Comparison of ENCODE assay signal across 11 cellular contexts in the genomic region with DNA sequence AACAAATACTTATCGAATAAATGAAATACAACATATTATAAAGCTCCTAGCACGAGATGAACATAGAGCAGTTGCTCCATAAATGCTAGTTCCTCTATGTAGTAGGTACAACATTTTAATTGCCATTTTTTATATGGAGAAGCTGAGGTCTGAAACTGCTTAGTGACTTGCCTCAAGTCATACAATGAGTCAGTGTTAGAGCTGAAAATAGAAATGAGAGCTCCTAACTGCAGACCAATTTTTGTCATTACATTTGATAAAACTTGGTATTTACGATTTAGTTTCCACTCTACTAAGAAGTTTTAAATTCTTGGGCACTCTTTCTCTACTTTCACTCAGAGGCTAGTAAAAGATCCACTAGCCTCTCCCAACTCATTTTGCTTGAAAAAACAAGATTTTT. TPM values are rescaled to one million over a fixed set of nuclear protein-coding genes. Genes with fewer than 3 reads are reported as not detected.
A peak's percentile ranks its signal among the peaks of the same experiment; 100 is the strongest.
DNase-seq lines count a peak whose midpoint lies in the region; ATAC-seq and TF ChIP-seq lines count a peak whose summit lies in the region.
"Had no signal": no experiment of that assay in that cellular context is flagged by ENCODE, and none has a peak within 500 bp of the region (broad histone marks: within the 10 kb centered on the region; RNA-seq: fewer than 3 reads in every experiment).

No MANE protein-coding gene starts in this region.

- no peak overlapping the region for H3K27ac Mint-ChIP-seq in activated T-cell treated with anti-CD3 and anti-CD28 coated beads, Interleukin-2, amount 50 U/mL, for 72 hours

- peaks cover 25% of the 10 kb centered on the region for H3K27me3 Mint-ChIP-seq in activated T-cell treated with anti-CD3 and anti-CD28 coated beads, Interleukin-2, amount 50 U/mL, for 72 hours (ENCODE audit: low read depth)
- peaks cover 6% of the 10 kb centered on the region for H3K27me3 Mint-ChIP-seq in activated T-cell treated with anti-CD3 and anti-CD28 coated beads, Interleukin-2, amount 50 U/mL, for 4 hours (ENCODE audit: low read depth)

- DNase-seq in activated T-cell treated with anti-CD3 and anti-CD28 coated beads, Interleukin-2, amount 50 U/mL, for 72 hours: no peak
- no peak for DNase-seq in activated T-cell treated with anti-CD3 and anti-CD28 coated beads, Interleukin-2, amount 50 U/mL, for 4 hours
- DNase-seq in RPMI7951 (ENCODE audit: low read depth): peak; percentile 28
- peak; percentile 75 for DNase-seq in fibroblast of peridontal ligament (ENCODE audit: extremely low read depth)
- no peak for DNase-seq in uterus
- no peak for DNase-seq in NCI-H446 (lab: John Stamatoyannopoulos, UW)
- DNase-seq in SHP77 (lab: John Stamatoyannopoulos, UW): no peak
- DNase-seq in NCI-H1436 (lab: John Stamatoyannopoulos, UW): no peak
- DNase-seq: GOT3; NCI-H187; stimulated activated CD4-positive, alpha-beta T cell treated with anti-CD3 and anti-CD28 coated beads, Interleukin-4, amount 100 ng/mL, for 4 hours had no signal

- no peaks in the 10 kb centered on the region for H3K36me3 ChIP-seq in uterus

- no peaks in the 10 kb centered on the region for H3K9me3 Mint-ChIP-seq in activated T-cell treated with anti-CD3 and anti-CD28 coated beads, Interleukin-2, amount 50 U/mL, for 72 hours
- no peaks in the 10 kb centered on the region for H3K9me3 Mint-ChIP-seq in activated T-cell treated with anti-CD3 and anti-CD28 coated beads, Interleukin-2, amount 50 U/mL, for 4 hours

- H3K4me3 Mint-ChIP-seq in activated T-cell treated with anti-CD3 and anti-CD28 coated beads, Interleukin-2, amount 50 U/mL, for 72 hours: peak overlapping the region in 1 of 2 donors; percentile 32
- no peak overlapping the region for H3K4me3 Mint-ChIP-seq in activated T-cell treated with anti-CD3 and anti-CD28 coated beads, Interleukin-2, amount 50 U/mL, for 4 hours

- no peaks in the 10 kb centered on the region for H3K27me3 ChIP-seq in uterus

- TF ChIP-seq CTCF in uterus (IDR thresholded peaks at IDR 0.05): no peak

- TF ChIP-seq POLR2A in uterus (IDR thresholded peaks at IDR 0.05): no peak

- H3K4me1 Mint-ChIP-seq in activated T-cell treated with anti-CD3 and anti-CD28 coated beads, Interleukin-2, amount 50 U/mL, for 72 hours (ENCODE audit: low read depth): peaks cover 8% of the 10 kb centered on the region
- H3K4me1 Mint-ChIP-seq in activated T-cell treated with anti-CD3 and anti-CD28 coated beads, Interleukin-2, amount 50 U/mL, for 4 hours (ENCODE audit: low read depth): no peaks in the 10 kb centered on the region

- no peaks in the 10 kb centered on the region for H3K4me1 ChIP-seq in uterus

- H3K27ac ChIP-seq in uterus: peak overlapping the region; percentile 53 to 78

- intact Hi-C loops in uterus (cut with DNase I; ENCODE audit: low total_unique reads): no loop called here

- no peak overlapping the region for H3K4me3 ChIP-seq in uterus

- no peaks in the 10 kb centered on the region for H3K9me3 ChIP-seq in uterus

- H3K36me3 Mint-ChIP-seq in activated T-cell treated with anti-CD3 and anti-CD28 coated beads, Interleukin-2, amount 50 U/mL, for 72 hours (ENCODE audit: insufficient read depth in 2 of 2): no peaks in the 10 kb centered on the region
- H3K36me3 Mint-ChIP-seq in activated T-cell treated with anti-CD3 and anti-CD28 coated beads, Interleukin-2, amount 50 U/mL, for 4 hours (ENCODE audit: insufficient read depth): no peaks in the 10 kb centered on the region

- ATAC-seq in activated T-cell treated with anti-CD3 and anti-CD28 coated beads, Interleukin-2, amount 50 U/mL, for 72 hours (replicated peaks in 1 of 2): peak; percentile 47 to 62
- ATAC-seq in activated T-cell treated with anti-CD3 and anti-CD28 coated beads, Interleukin-2, amount 50 U/mL, for 4 hours: no peak

RNA-seq across cellular contexts. Expression of a gene that starts 8.0 kb away (rescaled TPM):
- total RNA-seq in activated T-cell treated with anti-CD3 and anti-CD28 coated beads, Interleukin-2, amount 50 U/mL, for 72 hours: 100 to 1,000 TPM; 187 to 235 TPM
- 100 to 1,000 TPM; 184 to 196 (median 195) TPM for total RNA-seq in activated T-cell treated with anti-CD3 and anti-CD28 coated beads, Interleukin-2, amount 50 U/mL, for 4 hours
- total RNA-seq in RPMI7951 (2014; rRNA removed; shearing (Covaris generic)): 201 and 247 TPM in 2 replicates
- total RNA-seq in uterus: 100 to 1,000 TPM; 206 to 389 (median 287) TPM

RNA-seq across cellular contexts. Expression of a gene that starts 57.6 kb away (rescaled TPM):
- total RNA-seq in activated T-cell treated with anti-CD3 and anti-CD28 coated beads, Interleukin-2, amount 50 U/mL, for 72 hours: 10 to 100 TPM; 64.1 to 77.5 TPM
- 10 to 100 TPM; 48.5 to 51.2 (median 50.4) TPM for total RNA-seq in activated T-cell treated with anti-CD3 and anti-CD28 coated beads, Interleukin-2, amount 50 U/mL, for 4 hours
- 11.1 and 16.0 TPM in 2 replicates for total RNA-seq in RPMI7951 (2014; rRNA removed; shearing (Covaris generic))
- total RNA-seq in uterus: 100 to 1,000 TPM in 1 of 4 donors, 10 to 100 TPM in 3; 51.2 to 115 (median 71.4) TPM

Comparison
In these comparisons a context has a peak if more than half of its experiments do, and no peak if none do; other contexts are left out.
1. ATAC-seq: peak in activated T-cell treated with anti-CD3 and anti-CD28 coated beads, Interleukin-2, amount 50 U/mL, for 72 hours (2 of 2); none in activated T-cell treated with anti-CD3 and anti-CD28 coated beads, Interleukin-2, amount 50 U/mL, for 4 hours (0 of 2).
2. DNase-seq: peak in RPMI7951 (single experiment) and fibroblast of peridontal ligament (single experiment); none in activated T-cell treated with anti-CD3 and anti-CD28 coated beads, Interleukin-2, amount 50 U/mL, for 72 hours (0 of 2), activated T-cell treated with anti-CD3 and anti-CD28 coated beads, Interleukin-2, amount 50 U/mL, for 4 hours (single experiment), uterus (0 of 2), NCI-H446 (0 of 2), SHP77 (0 of 2) and NCI-H1436 (single experiment).